In the genomic region with DNA sequence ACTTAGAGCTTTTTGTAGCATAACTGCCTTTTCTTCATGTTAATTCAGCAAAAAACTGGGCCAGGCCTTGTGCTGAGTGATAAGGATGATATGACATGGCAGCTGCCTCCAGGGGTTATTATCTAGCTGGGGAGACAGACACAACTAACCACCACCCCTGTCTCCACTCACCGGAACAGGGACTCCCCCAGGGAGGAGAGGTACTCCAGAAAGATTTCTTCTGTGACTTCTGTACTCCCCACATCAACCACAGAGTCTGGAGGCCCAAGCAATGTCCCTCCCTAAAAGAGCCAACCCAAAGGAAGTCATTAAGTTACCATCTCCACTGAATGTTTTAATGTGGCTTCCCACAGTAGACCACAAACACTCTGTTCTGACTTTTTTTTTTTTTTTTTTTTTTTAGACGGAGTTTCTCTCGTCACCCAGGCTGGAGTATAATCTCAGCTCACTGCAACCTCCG, we compare ENCODE assay signal across 8 cellular contexts. TPM values are rescaled to one million over a fixed set of nuclear protein-coding genes. Genes with fewer than 3 reads are reported as not detected.
A peak's percentile ranks its signal among the peaks of the same experiment; 100 is the strongest.
DNase-seq lines count a peak whose midpoint lies in the region; ATAC-seq lines count a peak whose summit lies in the region.

No MANE protein-coding gene starts in this region.

- H3K9me3 Mint-ChIP-seq in activated T-cell treated with anti-CD3 and anti-CD28 coated beads, Interleukin-2, amount 50 U/mL, for 72 hours, result no peaks in the 10 kb centered on the region

- peak overlapping the region in 1 of 2 donors; percentile 5 for H3K4me3 Mint-ChIP-seq in activated T-cell treated with anti-CD3 and anti-CD28 coated beads, Interleukin-2, amount 50 U/mL, for 72 hours

- peak overlapping the region; percentile 92 for H3K27ac Mint-ChIP-seq in activated T-cell treated with anti-CD3 and anti-CD28 coated beads, Interleukin-2, amount 50 U/mL, for 72 hours

- DNase-seq in M059J (ENCODE audit: low read depth), result peak; percentile 38
- DNase-seq in activated T-cell treated with anti-CD3 and anti-CD28 coated beads, Interleukin-2, amount 50 U/mL, for 72 hours, result peak; percentile 74 to 83
- DNase-seq in stimulated activated CD8-positive, alpha-beta memory T cell treated with anti-CD3 and anti-CD28 coated beads, Interleukin-15, amount 100 ng/mL, for 4 hours (ENCODE audit: low read depth in 2 of 2), result peak; percentile 4 to 23
- DNase-seq in D341Med (ENCODE audit: low spot score), result no peak
- DNase-seq in NCI-H2196 (lab: John Stamatoyannopoulos, UW; ENCODE audit: unreplicated experiment), result no peak
- DNase-seq in mucosa of gallbladder (ENCODE audit: low spot score), result no peak
- DNase-seq in pons (ENCODE audit: low spot score), result no peak

- ATAC-seq in GM21381 (IDR thresholded peaks at IDR 0.05; ENCODE audit: unreplicated experiment), result peak; percentile 80
- peak; percentile 99 to 100 for ATAC-seq in activated T-cell treated with anti-CD3 and anti-CD28 coated beads, Interleukin-2, amount 50 U/mL, for 72 hours (replicated peaks in 1 of 2)

- peaks cover 22 to 47% of the 10 kb centered on the region in 2 donors for H3K36me3 Mint-ChIP-seq in activated T-cell treated with anti-CD3 and anti-CD28 coated beads, Interleukin-2, amount 50 U/mL, for 72 hours (ENCODE audit: insufficient read depth in 2 of 2)

- H3K4me1 Mint-ChIP-seq in activated T-cell treated with anti-CD3 and anti-CD28 coated beads, Interleukin-2, amount 50 U/mL, for 72 hours (ENCODE audit: low read depth), result peaks cover 45% of the 10 kb centered on the region

- no peaks in the 10 kb centered on the region for H3K27me3 Mint-ChIP-seq in activated T-cell treated with anti-CD3 and anti-CD28 coated beads, Interleukin-2, amount 50 U/mL, for 72 hours (ENCODE audit: low read depth)

RNA-seq across cellular contexts. Expression of gene PMM1, which starts 14.3 kb away (rescaled TPM):
- 13.4 and 15.8 TPM in 2 replicates for total RNA-seq in M059J (2014; rRNA removed; shearing (Covaris generic))
- total RNA-seq in activated T-cell treated with anti-CD3 and anti-CD28 coated beads, Interleukin-2, amount 50 U/mL, for 72 hours, result 10 to 100 TPM; 84.3 to 86.2 TPM
- total RNA-seq in mucosa of gallbladder, result 80.4 TPM

RNA-seq across cellular contexts. Expression of gene DESI1, which starts 16.9 kb away (rescaled TPM):
- total RNA-seq in M059J (2014; rRNA removed; shearing (Covaris generic)), result 20.0 and 26.0 TPM in 2 replicates
- 10 to 100 TPM; 52.6 to 65.7 TPM for total RNA-seq in activated T-cell treated with anti-CD3 and anti-CD28 coated beads, Interleukin-2, amount 50 U/mL, for 72 hours
- 39.4 TPM for total RNA-seq in mucosa of gallbladder

RNA-seq across cellular contexts. Expression of gene XRCC6, which starts 17.2 kb away (rescaled TPM):
- 392 and 397 TPM in 2 replicates for total RNA-seq in M059J (2014; rRNA removed; shearing (Covaris generic))
- 100 to 1,000 TPM; 271 to 315 TPM for total RNA-seq in activated T-cell treated with anti-CD3 and anti-CD28 coated beads, Interleukin-2, amount 50 U/mL, for 72 hours
- 170 TPM for total RNA-seq in mucosa of gallbladder

RNA-seq across cellular contexts. Expression of gene CSDC2, which starts 43.1 kb away (rescaled TPM):
- 0.25 TPM in 1 of 2 replicates, not detected in the other for total RNA-seq in M059J (2014; rRNA removed; shearing (Covaris generic))
- total RNA-seq in activated T-cell treated with anti-CD3 and anti-CD28 coated beads, Interleukin-2, amount 50 U/mL, for 72 hours, result not detected
- total RNA-seq in mucosa of gallbladder, result 3.7 TPM

RNA-seq across cellular contexts. Expression of gene POLR3H, which starts 59.6 kb away (rescaled TPM):
- 21.5 and 22.5 TPM in 2 replicates for total RNA-seq in M059J (2014; rRNA removed; shearing (Covaris generic))
- 10 to 100 TPM; 11.6 to 15.6 TPM for total RNA-seq in activated T-cell treated with anti-CD3 and anti-CD28 coated beads, Interleukin-2, amount 50 U/mL, for 72 hours
- total RNA-seq in mucosa of gallbladder, result 26.0 TPM

Comparison
In these comparisons a context has a peak if more than half of its experiments do, and no peak if none do; other contexts are left out.
1. DNase-seq: peak in M059J (single experiment), activated T-cell treated with anti-CD3 and anti-CD28 coated beads, Interleukin-2, amount 50 U/mL, for 72 hours (2 of 2) and stimulated activated CD8-positive, alpha-beta memory T cell treated with anti-CD3 and anti-CD28 coated beads, Interleukin-15, amount 100 ng/mL, for 4 hours (2 of 2); none in D341Med (single experiment), NCI-H2196 (single experiment), mucosa of gallbladder (single experiment) and pons (single experiment).